Comparison of ENCODE assay signal across 8 cellular contexts in genomic region chr1:221335161-221336101, GRCh38.
DNase-seq lines count a peak whose midpoint lies in the region; ATAC-seq and TF ChIP-seq lines count a peak whose summit lies in the region.

No MANE protein-coding gene starts in this region.

- H3K4me1 Mint-ChIP-seq in nephron progenitor cell = peaks cover 49% of the 10 kb centered on the region

- H3K4me3 ChIP-seq in BJ (ENCODE audit: low read depth, low read length) (0 out of 2 replicates have a peak overlapping the region, but pooled peaks have one; percentile 6), epithelial cell of proximal tubule (ENCODE audit: low read depth, low read length) (no peak overlapping the region)

- H3K36me3 ChIP-seq in BJ (ENCODE audit: control insufficient read depth, insufficient read depth, low read length) = no peaks in the 10 kb centered on the region

- POLR2A ChIA-PET in BJ (lab: Charles Lee) = no interaction called here

- TF ChIP-seq CTCF in BJ (IDR thresholded peaks at IDR 0.05; ENCODE audit: insufficient read depth, low read depth, low read length) (no peak), epithelial cell of proximal tubule (conservative IDR thresholded peaks at IDR 0.05; ENCODE audit: low read depth, low read length) (no peak), nephron progenitor cell (IDR thresholded peaks at IDR 0.05) (no peak)

- H3K27me3 Mint-ChIP-seq in nephron progenitor cell (ENCODE audit: low read depth, poor library complexity) = peaks cover 3% of the 10 kb centered on the region

- peak; percentile 79 for DNase-seq in BJ (ENCODE audit: low read depth)
- DNase-seq in NCI-H460 (ENCODE audit: extremely low read depth, low read depth) = peak; percentile 43
- DNase-seq in epithelial cell of proximal tubule (ENCODE audit: low read depth) = peak; percentile 62
- peak; percentile 56 for DNase-seq in nephron progenitor cell
- DNase-seq in activated CD4-positive, alpha-beta T cell treated with anti-CD3 and anti-CD28 coated beads for 1 hour = no peak

- peaks cover 37% of the 10 kb centered on the region for H3K9me3 Mint-ChIP-seq in nephron progenitor cell

- H3K27ac Mint-ChIP-seq in nephron progenitor cell = peak overlapping the region; percentile 92

- ATAC-seq in HG03521 (IDR thresholded peaks at IDR 0.05; ENCODE audit: unreplicated experiment) = no peak
- no peak for ATAC-seq in GM21529 (IDR thresholded peaks at IDR 0.05; ENCODE audit: unreplicated experiment)
- no peak for ATAC-seq in GM18520 (IDR thresholded peaks at IDR 0.05; ENCODE audit: unreplicated experiment)

- peak overlapping the region; percentile 55 for H3K4me3 Mint-ChIP-seq in nephron progenitor cell

- CTCF ChIA-PET in BJ (lab: Yijun Ruan, JAX) = interaction anchor here (1.1 to 2.8 kb wide), 5 partner anchors 10 to 525 kb away, joined by 3 to 7 read pairs (median 5); no protein-coding TSS in a partner anchor

- H3K27me3 ChIP-seq in BJ (ENCODE audit: control insufficient read depth, insufficient read depth, low read length) = peaks cover 5% of the 10 kb centered on the region

- peaks cover 32% of the 10 kb centered on the region for H3K36me3 Mint-ChIP-seq in nephron progenitor cell (ENCODE audit: low read depth)
